In the genomic region with DNA sequence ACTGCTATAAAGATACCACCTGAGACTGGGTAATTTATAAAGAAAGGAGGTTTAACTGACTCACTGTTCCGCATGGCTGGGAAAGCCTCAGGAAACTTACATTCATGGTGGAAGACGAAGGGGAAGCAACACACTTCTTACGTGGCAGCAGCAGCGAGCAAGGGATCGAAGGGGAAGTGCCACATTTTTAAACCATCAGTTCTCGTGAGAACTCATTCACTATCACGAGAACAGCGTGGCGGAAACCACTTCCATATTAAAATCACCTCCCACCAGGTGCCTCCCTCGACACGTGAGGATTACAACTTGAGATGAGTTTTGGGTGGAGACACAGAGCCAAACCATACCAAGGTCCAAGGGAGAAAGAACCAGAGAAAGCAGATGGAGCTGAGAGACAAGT, we compare ENCODE assay signal across 13 cellular contexts.
DNase-seq lines count a peak whose midpoint lies in the region; ATAC-seq and TF ChIP-seq lines count a peak whose summit lies in the region.
"Had no signal": no experiment of that assay in that cellular context is flagged by ENCODE, and none has a peak within 500 bp of the region (broad histone marks: within the 10 kb centered on the region; RNA-seq: fewer than 3 reads in every experiment).

No MANE protein-coding gene starts in this region.

- H2BK5ac ChIP-seq in IMR-90 (ENCODE audit: low read depth, low read length, poor library complexity, severe bottlenecking) (no peak overlapping the region), neuronal stem cell (ENCODE audit: low read length) (peak overlapping the region; percentile 26)

- BruUV-seq in IMR-90 (replicated peaks; lab: Mats Ljungman, UMichigan): no TSS peak

- H3K27ac ChIP-seq in BLaER1 treated with 17β-estradiol and CSF1 and Interleukin-3, amounts not matched to agents 10 nM and 100 nM: no peak overlapping the region
- H3K27ac ChIP-seq in IMR-90 (ENCODE audit: insufficient read depth, low read length) (no peak overlapping the region), neuronal stem cell (replicated peaks; ENCODE audit: low read length) (no peak overlapping the region), breast epithelium (no peak overlapping the region)

- H3K4ac ChIP-seq in IMR-90 (ENCODE audit: low read depth, low read length) (no peak overlapping the region; the same call in 1 of the 2 replicates), neuronal stem cell (ENCODE audit: low read length) (no peak overlapping the region)

- H3K9ac ChIP-seq in BLaER1 treated with 17β-estradiol and CSF1 and Interleukin-3, amounts not matched to agents 10 nM and 100 nM: no peak overlapping the region
- H3K9ac ChIP-seq in IMR-90 (ENCODE audit: low read depth, low read length) (no peak overlapping the region), neuronal stem cell (ENCODE audit: low read depth, low read length, poor library complexity) (no peak overlapping the region)

- in situ Hi-C loops in IMR-90 (cut with MboI; ENCODE audit: low sequenced_read_pairs): no loop called here

- no peak overlapping the region for H3K56ac ChIP-seq in IMR-90 (ENCODE audit: extremely low read depth, insufficient read depth, low read length)

- no peaks in the 10 kb centered on the region for H3K27me3 ChIP-seq in BLaER1 treated with 17β-estradiol and CSF1 and Interleukin-3, amounts not matched to agents 10 nM and 100 nM
- H3K27me3 ChIP-seq in IMR-90 (ENCODE audit: control insufficient read depth, insufficient read depth, low read length) (peaks cover 2% of the 10 kb centered on the region; the same call in 1 of the 2 replicates), neuronal stem cell (ENCODE audit: control insufficient read depth in 3 of 3, insufficient read depth in 3 of 3, low read depth in 1 of 3, low read length in 3 of 3) (no peaks in the 10 kb centered on the region), breast epithelium (no peaks in the 10 kb centered on the region)
- H3K27me3 ChIP-seq: BE2C had no signal

- TF ChIP-seq POLR2A in IMR-90 (IDR thresholded peaks at IDR 0.05; ENCODE audit: low read depth, low read length): no peak
- no peak for TF ChIP-seq POLR2A in breast epithelium (IDR thresholded peaks at IDR 0.05)

- no peak overlapping the region for H3K4me3 ChIP-seq in BLaER1 treated with 17β-estradiol and CSF1 and Interleukin-3, amounts not matched to agents 10 nM and 100 nM
- H3K4me3 ChIP-seq in IMR-90 (ENCODE audit: insufficient read depth, low read depth, low read length): no peak overlapping the region
- H3K4me3 ChIP-seq in neuronal stem cell (ENCODE audit: low read length in 2 of 2): no peak overlapping the region
- no peak overlapping the region for H3K4me3 ChIP-seq in breast epithelium
- H3K4me3 ChIP-seq: HAP-1 had no signal

- H3K9me3 ChIP-seq in BLaER1 treated with 17β-estradiol and CSF1 and Interleukin-3, amounts not matched to agents 10 nM and 100 nM (replicated peaks in 1 of 11): peaks cover 20 to 38% (median 24%) of the 10 kb centered on the region in 11 experiments
- H3K9me3 ChIP-seq in IMR-90 (ENCODE audit: control insufficient read depth, insufficient read depth, low read length): no peaks in the 10 kb centered on the region
- no peaks in the 10 kb centered on the region for H3K9me3 ChIP-seq in neuronal stem cell (replicated peaks in 1 of 2; ENCODE audit: control insufficient read depth in 2 of 2, insufficient read depth in 1 of 2, low read depth in 1 of 2, low read length in 2 of 2)
- no peaks in the 10 kb centered on the region for H3K9me3 ChIP-seq in breast epithelium
- H3K9me3 ChIP-seq: BE2C, Caco-2, HAP-1 had no signal

- 96% methylated on average over 4 of the region's 11 CpGs; no CpG with 5 or more reads in 1 of the 2 experiments for WGBS in IMR-90 (ENCODE audit: extremely low coverage in 2 of 2, insufficient read length in 1 of 2), 2 experiments
- WGBS in neuronal stem cell (ENCODE audit: extremely low coverage in 2 of 2, insufficient read length in 2 of 2, insufficient replicate concordance in 1 of 2), 2 donors: no CpG with 5 or more reads among the region's 11 CpGs

- POLR2A ChIA-PET in IMR-90 (lab: Charles Lee; ENCODE audit: unreplicated experiment): no interaction called here

- no peaks in the 10 kb centered on the region for H4K20me1 ChIP-seq in BLaER1 treated with 17β-estradiol and CSF1 and Interleukin-3, amounts not matched to agents 10 nM and 100 nM
- H4K20me1 ChIP-seq in IMR-90 (ENCODE audit: insufficient read depth, low read length): no peaks in the 10 kb centered on the region

- H3K23ac ChIP-seq in IMR-90 (ENCODE audit: low read depth, low read length) (no peak overlapping the region), neuronal stem cell (ENCODE audit: low read depth, low read length, poor library complexity) (no peak overlapping the region)

- intact Hi-C loops in IMR-90 (cut with micrococcal nuclease) (loop anchor here (10.0 kb wide), 2 partner anchors 61 to 559 kb away; no protein-coding TSS in a partner anchor), breast epithelium (cut with DNase I; ENCODE audit: low total_unique reads) (no loop called here)

- H4K5ac ChIP-seq in IMR-90 (ENCODE audit: low read depth, low read length): no peak overlapping the region

- H2AFZ ChIP-seq in IMR-90 (replicated peaks; ENCODE audit: low read length, poor library complexity) (no peak overlapping the region), neuronal stem cell (ENCODE audit: low read length) (no peak overlapping the region)

- TF ChIP-seq CTCF in IMR-90 (conservative IDR thresholded peaks at IDR 0.05; ENCODE audit: low read depth, low read length): no peak
- no peak for TF ChIP-seq CTCF in breast epithelium (IDR thresholded peaks at IDR 0.05)

- CTCF ChIA-PET in IMR-90 (lab: Yijun Ruan, JAX): no interaction called here

- H3K9me1 ChIP-seq in IMR-90 (ENCODE audit: insufficient read depth, low read length): no peaks in the 10 kb centered on the region

- no peak overlapping the region for H2BK12ac ChIP-seq in neuronal stem cell (ENCODE audit: low read length)

- H3K4me1 ChIP-seq in BLaER1 treated with 17β-estradiol and CSF1 and Interleukin-3, amounts not matched to agents 10 nM and 100 nM: peaks cover 0 to 24% (median 20%) of the 10 kb centered on the region in 10 experiments; a peak in 13 of 20 replicates
- H3K4me1 ChIP-seq in IMR-90 (ENCODE audit: control insufficient read depth, insufficient read depth, low read length) (peaks cover 3% of the 10 kb centered on the region; the same call in 1 of the 2 replicates), neuronal stem cell (ENCODE audit: control insufficient read depth in 2 of 2, insufficient read depth in 1 of 2, low read depth in 1 of 2, low read length in 2 of 2) (peaks cover 0 to 7% of the 10 kb centered on the region in 2 donors), breast epithelium (no peaks in the 10 kb centered on the region)
- H3K4me1 ChIP-seq: BE2C, Caco-2, HAP-1 had no signal

- peak overlapping the region in 6 of 11 experiments; percentile 3 to 34 (median 17); a peak in 4 of 22 replicates for H3K4me2 ChIP-seq in BLaER1 treated with 17β-estradiol and CSF1 and Interleukin-3, amounts not matched to agents 10 nM and 100 nM
- H3K4me2 ChIP-seq in IMR-90 (ENCODE audit: low read depth, low read length): no peak overlapping the region
- no peak overlapping the region for H3K4me2 ChIP-seq in neuronal stem cell (ENCODE audit: insufficient read depth, low read length, poor library complexity, severe bottlenecking)

- H3K18ac ChIP-seq in IMR-90 (ENCODE audit: low read depth, low read length): no peak overlapping the region
- no peak overlapping the region for H3K18ac ChIP-seq in neuronal stem cell (ENCODE audit: low read length)

- H3K14ac ChIP-seq in IMR-90 (replicated peaks; ENCODE audit: low read depth, low read length) (no peak overlapping the region), neuronal stem cell (ENCODE audit: low read length) (no peak overlapping the region)

- no peaks in the 10 kb centered on the region for H3K36me3 ChIP-seq in BLaER1 treated with 17β-estradiol and CSF1 and Interleukin-3, amounts not matched to agents 10 nM and 100 nM
- H3K36me3 ChIP-seq in IMR-90 (ENCODE audit: control insufficient read depth, insufficient read depth, low read length) (no peaks in the 10 kb centered on the region), neuronal stem cell (replicated peaks in 1 of 2; ENCODE audit: control insufficient read depth in 2 of 2, insufficient read depth in 2 of 2, low read length in 2 of 2) (no peaks in the 10 kb centered on the region), breast epithelium (no peaks in the 10 kb centered on the region)
- H3K36me3 ChIP-seq: BE2C, HAP-1 had no signal

- no peak for TF ChIP-seq RAD21 in IMR-90 (IDR thresholded peaks at IDR 0.05; ENCODE audit: low read length)

- H2BK120ac ChIP-seq in IMR-90 (ENCODE audit: low read depth, low read length) (peak overlapping the region; percentile 35; the same call in 1 of the 2 replicates), neuronal stem cell (ENCODE audit: low read depth, low read length) (no peak overlapping the region)

- H4K91ac ChIP-seq in IMR-90 (ENCODE audit: insufficient read depth, low read depth, low read length) (no peak overlapping the region), neuronal stem cell (ENCODE audit: low read depth, low read length, poor library complexity) (no peak overlapping the region)

- no peak for DNase-seq in IMR-90
- DNase-seq in RPMI7951 (ENCODE audit: low read depth): peak; percentile 69
- DNase-seq in neuronal stem cell (ENCODE audit: low spot score): no peak
- no peak for DNase-seq in breast epithelium (ENCODE audit: low spot score in 2 of 2)
- no peak for DNase-seq in NCI-H1417 treated with DMSO at 0.1 percent for 48 hours (lab: John Stamatoyannopoulos, UW)
- DNase-seq: Caco-2; CD8-positive, alpha-beta memory T cell; DND-41; GF-D8 had no signal

- H2AK9ac ChIP-seq in IMR-90 (replicated peaks; ENCODE audit: low read depth, low read length, poor library complexity): no peak overlapping the region

- dilution Hi-C loops in IMR-90 (cut with HindIII; ENCODE audit: low sequenced_read_pairs, unreplicated experiment): no loop called here

- no peak overlapping the region for H4K8ac ChIP-seq in IMR-90 (ENCODE audit: low read depth in 2 of 2, low read length in 2 of 2)
- no peak overlapping the region for H4K8ac ChIP-seq in neuronal stem cell (ENCODE audit: low read depth, low read length)

- no peak for ATAC-seq in IMR-90 (ENCODE audit: low read depth)
- ATAC-seq in GM18858 (IDR thresholded peaks at IDR 0.05; ENCODE audit: unreplicated experiment): no peak

- no peak overlapping the region for H2BK20ac ChIP-seq in IMR-90 (ENCODE audit: low read depth, low read length)

- H2BK15ac ChIP-seq in IMR-90 (ENCODE audit: low read depth, low read length): 0 out of 3 replicates have a peak overlapping the region, but pooled peaks have one; percentile 53
- H2BK15ac ChIP-seq in neuronal stem cell (ENCODE audit: low read length): no peak overlapping the region

- H2AK5ac ChIP-seq in IMR-90 (ENCODE audit: low read depth, low read length) (0 out of 2 replicates have a peak overlapping the region, but pooled peaks have one; percentile 6), neuronal stem cell (ENCODE audit: low read depth, low read length) (no peak overlapping the region)

- H3K79me1 ChIP-seq in IMR-90 (ENCODE audit: low read depth in 1 of 2, low read length in 2 of 2) (no peaks in the 10 kb centered on the region), neuronal stem cell (ENCODE audit: low read depth, low read length) (no peaks in the 10 kb centered on the region)

TF ChIP-seq in IMR-90, 13 proteins besides CTCF, POLR2A, EP300 and RAD21 (continues in another document):
- no peak for TF ChIP-seq NFE2L2 (IDR thresholded peaks at IDR 0.05; ENCODE audit: low read depth, low read length)
- TF ChIP-seq CHD1 (IDR thresholded peaks at IDR 0.05; ENCODE audit: low read depth, low read length): no peak

Comparison
In these comparisons a context has a peak if more than half of its experiments do, and no peak if none do; other contexts are left out.
1. H3K4me2 ChIP-seq: peak in BLaER1 treated with 17β-estradiol and CSF1 and Interleukin-3, amounts not matched to agents 10 nM and 100 nM (6 of 11); none in IMR-90 (single experiment) and neuronal stem cell (single experiment).